In genomic region chr1:93180723-93181613, GRCh38 we compare ENCODE assay signal across 8 cellular contexts. TPM values are rescaled to one million over a fixed set of nuclear protein-coding genes. Genes with fewer than 3 reads are reported as not detected.
DNase-seq lines count a peak whose midpoint lies in the region; ATAC-seq, FAIRE-seq and TF ChIP-seq lines count a peak whose summit lies in the region.

Gene CCDC18, plus strand, starts transcription at chr1:93180724. Its CDS starts 2,638 bp downstream, at chr1:93183362.

- FAIRE-seq in small intestine (lab: Jason Lieb, UNC): no peak

- 1 to 2% (median 1%) methylated on average over 42 to 43 of the region's 43 CpGs for WGBS in small intestine, 3 donors

- H3K4me3 ChIP-seq in HFF-Myc (replicated peaks; ENCODE audit: low read depth, low read length) (peak within 1 kb of the TSS; percentile 84), small intestine (ENCODE audit: low read depth in 1 of 2, low read length in 2 of 2) (peak within 1 kb of the TSS; percentile 48 to 86)

- peak; percentile 76 for DNase-seq in NCI-H748 (lab: John Stamatoyannopoulos, UW; ENCODE audit: unreplicated experiment)
- DNase-seq in NCI-H748 treated with DMSO at 0.1 percent for 48 hours (lab: John Stamatoyannopoulos, UW): no peak
- no peak for DNase-seq in HFF-Myc (ENCODE audit: extremely low read depth, low read depth)
- DNase-seq in NCI-H774 (lab: John Stamatoyannopoulos, UW): peak; percentile 32
- DNase-seq in activated T-helper 1 cell treated with Interleukin-2 at 50 U/mL for 16 hours (ENCODE audit: low read depth): peak; percentile 28
- peak; percentile 68 for DNase-seq in glomerular visceral epithelial cell (ENCODE audit: extremely low spot score)
- DNase-seq in small intestine: peak; percentile 46

- peaks cover 0 to 4% of the 10 kb centered on the region in 2 donors for H3K4me1 ChIP-seq in small intestine (ENCODE audit: control insufficient read depth in 2 of 2, insufficient read depth in 1 of 2, low read depth in 1 of 2, low read length in 1 of 2)

- no peak for ATAC-seq in GM19397 (IDR thresholded peaks at IDR 0.05; ENCODE audit: unreplicated experiment)

- no peaks in the 10 kb centered on the region for H3K27me3 ChIP-seq in small intestine (ENCODE audit: control insufficient read depth in 2 of 2, insufficient read depth in 2 of 2, low read length in 2 of 2)

- H3K27ac ChIP-seq in small intestine (ENCODE audit: low read depth in 1 of 2, low read length in 1 of 2): peak within 1 kb of the TSS; percentile 97

- H3K36me3 ChIP-seq in small intestine (ENCODE audit: control insufficient read depth in 2 of 2, insufficient read depth in 2 of 2, low read length in 2 of 2): no peaks in the 10 kb centered on the region

- no peaks in the 10 kb centered on the region for H3K9me3 ChIP-seq in small intestine (ENCODE audit: control insufficient read depth, low read depth)

- TF ChIP-seq CTCF in HFF-Myc (IDR thresholded peaks at IDR 0.05; ENCODE audit: low read depth, low read length, missing control alignments): no peak

RNA-seq across cellular contexts. Expression of gene CCDC18, which starts in this region (rescaled TPM):
- polyA plus RNA-seq in small intestine: 1 to 10 TPM; 1.4 to 5.4 (median 3.1) TPM

Comparison
In these comparisons a context has a peak if more than half of its experiments do, and no peak if none do; other contexts are left out.
1. DNase-seq: peak in NCI-H748 (single experiment), NCI-H774 (single experiment), activated T-helper 1 cell treated with Interleukin-2 at 50 U/mL for 16 hours (single experiment), glomerular visceral epithelial cell (single experiment) and small intestine (single experiment); none in NCI-H748 treated with DMSO at 0.1 percent for 48 hours (single experiment) and HFF-Myc (single experiment).